In the genomic region with DNA sequence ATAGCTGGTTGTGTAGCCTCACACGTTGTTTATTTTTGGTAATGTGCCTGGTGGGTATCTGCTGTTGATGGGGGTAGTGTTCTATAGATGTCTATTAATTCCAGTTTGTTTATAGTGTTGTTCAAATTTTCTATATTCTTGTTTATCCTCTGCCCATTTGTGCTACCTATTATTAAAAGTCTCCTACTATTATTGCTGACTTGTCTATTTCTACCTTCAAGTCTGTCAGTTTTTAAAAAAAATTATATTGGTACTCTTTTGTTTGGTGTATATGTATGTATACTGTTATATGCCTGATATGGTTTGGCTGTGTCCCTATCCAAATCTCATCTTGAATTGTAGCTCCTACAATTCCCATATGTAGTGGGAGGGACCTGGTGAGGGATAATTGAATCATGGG, we compare ENCODE assay signal across 8 cellular contexts.
"Had no signal": no experiment of that assay in that cellular context is flagged by ENCODE, and none has a peak within 500 bp of the region (broad histone marks: within the 10 kb centered on the region; RNA-seq: fewer than 3 reads in every experiment).

No MANE protein-coding gene starts in this region.

- FAIRE-seq: H1, H54 had no signal

- H3K4me3 ChIP-seq: GM23338 had no signal

- DNase-seq: H9, HCEC 1CT, HFFc6, KG1 had no signal

- H2AFZ ChIP-seq: GM23338 had no signal

- H3K4me2 ChIP-seq: GM23338 had no signal

- H3K27ac ChIP-seq: HL-60 had no signal

- ATAC-seq: GM23338 had no signal
